In genomic region chr19:39299832-39300231, GRCh38 we compare ENCODE assay signal across 1 cellular context.
TF ChIP-seq lines count a peak whose summit lies in the region.

No MANE protein-coding gene starts in this region.

TF ChIP-seq in K562, 482 proteins besides CTCF, POLR2A, EP300 and RAD21:
- TF ChIP-seq MAFK (IDR thresholded peaks at IDR 0.05; ENCODE audit: low read length) (no peak), ID3 (CRISPR knock-in tag; IDR thresholded peaks at IDR 0.05) (no peak), ID3 (tag; IDR thresholded peaks at IDR 0.05) (no peak), ZBTB40 (IDR thresholded peaks at IDR 0.05) (no peak), ZBTB40 (CRISPR knock-in tag; IDR thresholded peaks at IDR 0.05) (no peak), RFX1 (IDR thresholded peaks at IDR 0.05) (no peak), SP2 (IDR thresholded peaks at IDR 0.05; ENCODE audit: extremely low read depth, low read depth, low read length, poor library complexity, severe bottlenecking) (no peak), ZNF354B (CRISPR knock-in tag; IDR thresholded peaks at IDR 0.05) (no peak), SETDB1 (IDR thresholded peaks at IDR 0.05; ENCODE audit: low read length) (no peak), CREB3 (tag; conservative IDR thresholded peaks at IDR 0.05; ENCODE audit: low read depth) (no peak), HNRNPK (IDR thresholded peaks at IDR 0.05; ENCODE audit: low read depth, low read length, poor library complexity, severe bottlenecking) (no peak), GATAD2B (IDR thresholded peaks at IDR 0.05; ENCODE audit: borderline replicate concordance) (no peak), RCOR1 (IDR thresholded peaks at IDR 0.05; ENCODE audit: borderline replicate concordance in 1 of 2, low read depth in 2 of 2, low read length in 2 of 2) (no peak), U2AF2 (optimal IDR thresholded peaks at IDR 0.05; ENCODE audit: low read depth, low read length) (no peak), MCM3 (IDR thresholded peaks at IDR 0.05) (no peak), ZNF507 (tag; conservative IDR thresholded peaks at IDR 0.05) (no peak), ILK (tag; IDR thresholded peaks at IDR 0.05; ENCODE audit: borderline replicate concordance, low read depth) (no peak), ASH1L (IDR thresholded peaks at IDR 0.05; ENCODE audit: borderline replicate concordance, low read depth, partially characterized antibody) (no peak)
TF ChIP-seq in K562: peak in this region for 0.
